Comparison of ENCODE assay signal across 24 cellular contexts in genomic region chr4:61489927-61490326, GRCh38.
DNase-seq lines count a peak whose midpoint lies in the region; ATAC-seq, FAIRE-seq and TF ChIP-seq lines count a peak whose summit lies in the region.
"Had no signal": no experiment of that assay in that cellular context is flagged by ENCODE, and none has a peak within 500 bp of the region (broad histone marks: within the 10 kb centered on the region; RNA-seq: fewer than 3 reads in every experiment).

No MANE protein-coding gene starts in this region.

- H3K9ac ChIP-seq in H1 (replicated peaks in 1 of 4; ENCODE audit: extremely low read depth in 1 of 4, low read depth in 3 of 4, low read length in 3 of 4) = no peak overlapping the region

- no peak overlapping the region for H3K18ac ChIP-seq in H1 (ENCODE audit: extremely low read depth, low read length)

- no peak for ATAC-seq in HG03460 (IDR thresholded peaks at IDR 0.05; ENCODE audit: unreplicated experiment)
- ATAC-seq in HG02642 (IDR thresholded peaks at IDR 0.05; ENCODE audit: poor library complexity, unreplicated experiment) = no peak
- no peak for ATAC-seq in HG02678 (IDR thresholded peaks at IDR 0.05; ENCODE audit: unreplicated experiment)
- ATAC-seq: GM12878, Panc1, T-cell had no signal

- H3K23me2 ChIP-seq in H1 (ENCODE audit: low read depth, low read length) = no peaks in the 10 kb centered on the region

- no peak overlapping the region for H3K4me3 ChIP-seq in H1 (ENCODE audit: extremely low read depth in 1 of 4, insufficient read depth in 2 of 4, low read depth in 3 of 4, low read length in 4 of 4)
- no peak overlapping the region for H3K4me3 ChIP-seq in kidney epithelial cell (ENCODE audit: low read depth, low read length)
- H3K4me3 ChIP-seq: GM12878 had no signal

- H3K4ac ChIP-seq in H1 (replicated peaks; ENCODE audit: insufficient read length, low read depth, low read length) = no peak overlapping the region

- DNase-seq in NCI-H2107 treated with DMSO at 0.1 percent for 48 hours (lab: John Stamatoyannopoulos, UW; ENCODE audit: unreplicated experiment) (peak; percentile 2), NCI-H2107 (lab: John Stamatoyannopoulos, UW) (no peak), NCI-H748 (lab: John Stamatoyannopoulos, UW; ENCODE audit: unreplicated experiment) (peak; percentile 9), H1 (ENCODE audit: low read depth in 1 of 2, low spot score in 2 of 2) (no peak), kidney epithelial cell (ENCODE audit: low read depth) (no peak)
- DNase-seq: CD8-positive, alpha-beta memory T cell; DMS153; H7; IMR-90; KG1; MM.1S; NCI-H1694 treated with DMSO at 0.1 percent for 48 hours; NCI-H446 treated with DMSO at 0.1 percent for 48 hours; NCI-H526; SHP77; T-cell had no signal

- no peak overlapping the region for H4K5ac ChIP-seq in H1 (ENCODE audit: insufficient read length, low read depth, low read length)

- no peak overlapping the region for H2BK5ac ChIP-seq in H1 (ENCODE audit: low read depth, low read length)

- no peaks in the 10 kb centered on the region for H4K20me1 ChIP-seq in H1 (replicated peaks in 1 of 2; ENCODE audit: control insufficient read depth in 1 of 2, insufficient read depth in 2 of 2, low read length in 2 of 2)

- no peaks in the 10 kb centered on the region for H3K36me3 ChIP-seq in H1 (ENCODE audit: control insufficient read depth in 2 of 4, insufficient read depth in 4 of 4, low read length in 3 of 4)
- H3K36me3 ChIP-seq in kidney epithelial cell (ENCODE audit: control insufficient read depth, insufficient read depth, low read length) = no peaks in the 10 kb centered on the region

- no peak for FAIRE-seq in H1 (lab: Jason Lieb, UNC)
- FAIRE-seq: GM12878 had no signal

- peak in 1 of 3 experiments; percentile 25; a peak in 1 of 4 replicates for TF ChIP-seq CTCF in H1 (IDR thresholded peaks at IDR 0.05; ENCODE audit: control extremely low read depth in 1 of 3, insufficient read depth in 1 of 3, low read depth in 1 of 3, low read length in 3 of 3)
- peak; percentile 9 for TF ChIP-seq CTCF in kidney epithelial cell (IDR thresholded peaks at IDR 0.05; ENCODE audit: insufficient read depth, low read length, poor library complexity, severe bottlenecking)

- no peaks in the 10 kb centered on the region for H3K79me2 ChIP-seq in H1 (ENCODE audit: control insufficient read depth in 1 of 2, insufficient read depth in 2 of 2, low read length in 2 of 2)

- H2AFZ ChIP-seq in H1 (ENCODE audit: low read length) = no peak overlapping the region

- no peak overlapping the region for H2AK5ac ChIP-seq in H1 (ENCODE audit: low read depth, low read length)

- H4K91ac ChIP-seq in H1 (replicated peaks; ENCODE audit: insufficient read length, low read length) = no peak overlapping the region

- H3K27me3 ChIP-seq in H1 (replicated peaks in 1 of 4; ENCODE audit: control insufficient read depth in 3 of 4, extremely low read depth in 1 of 4, insufficient read depth in 3 of 4, low read length in 3 of 4) = no peaks in the 10 kb centered on the region
- H3K27me3 ChIP-seq in kidney epithelial cell (ENCODE audit: control insufficient read depth, insufficient read depth, low read length) = no peaks in the 10 kb centered on the region

- no peak overlapping the region for H2BK120ac ChIP-seq in H1 (replicated peaks; ENCODE audit: low read depth, low read length)

- no peak overlapping the region for H3K56ac ChIP-seq in H1 (replicated peaks; ENCODE audit: insufficient read length, low read depth, low read length)

- POLR2A ChIA-PET in H1 (lab: Charles Lee; ENCODE audit: partially characterized antibody) = no interaction called here

- TF ChIP-seq POLR2A in H1 (IDR thresholded peaks at IDR 0.05; ENCODE audit: control extremely low read depth in 1 of 2, low read depth in 2 of 2, low read length in 2 of 2) = no peak

- H3K9me3 ChIP-seq in H1 (ENCODE audit: insufficient read depth in 2 of 2, low read depth in 1 of 2, low read length in 1 of 2) = no peaks in the 10 kb centered on the region

- no peak overlapping the region for H2BK12ac ChIP-seq in H1 (ENCODE audit: low read depth, low read length)

- H3K4me1 ChIP-seq in H1 (replicated peaks in 1 of 4; ENCODE audit: control insufficient read depth in 3 of 4, insufficient read depth in 4 of 4, low read length in 3 of 4) = peaks cover 0 to 13% (median 2%) of the 10 kb centered on the region in 4 experiments; a peak in 2 of 7 replicates

- TF ChIP-seq EP300 in H1 (IDR thresholded peaks at IDR 0.05; ENCODE audit: borderline replicate concordance in 1 of 2, low read depth in 2 of 2, low read length in 2 of 2) = no peak

- CTCF ChIA-PET in H1 (lab: Charles Lee; ENCODE audit: partially characterized antibody) = interaction anchor here (1.0 to 1.1 kb wide), 2 partner anchors 27 to 82 kb away, joined by 3 read pairs; no protein-coding TSS in a partner anchor

- no peak overlapping the region for H3K14ac ChIP-seq in H1 (ENCODE audit: insufficient read length)

- H2BK20ac ChIP-seq in H1 (ENCODE audit: low read length) = no peak overlapping the region

- H3K27ac ChIP-seq in H1 (ENCODE audit: low read depth, low read length) = no peak overlapping the region
- H3K27ac ChIP-seq: 22Rv1, C4-2B, RWPE1 had no signal

- H3K23ac ChIP-seq in H1 (ENCODE audit: insufficient read length) = no peak overlapping the region

- 50% methylated on average over 3 of the region's 3 CpGs; no CpG with 5 or more reads in 1 of the 2 experiments for WGBS in H1 (ENCODE audit: extremely low coverage in 1 of 2, insufficient coverage in 1 of 2, insufficient read length in 1 of 2, insufficient replicate concordance in 2 of 2, low coverage in 1 of 2, low lambda C conversion rate in 2 of 2, missing lambda C conversion rate in 1 of 2), 2 experiments

- no peak overlapping the region for H2BK15ac ChIP-seq in H1 (ENCODE audit: low read length)

- H4K8ac ChIP-seq in H1 (ENCODE audit: extremely low read depth, insufficient read depth, low read length) = no peak overlapping the region

- peak; percentile 52 to 54 for TF ChIP-seq RAD21 in H1 (IDR thresholded peaks at IDR 0.05 in 1 of 2, conservative IDR thresholded peaks at IDR 0.05 in 1 of 2; ENCODE audit: low read depth in 2 of 2, low read length in 2 of 2)

- H3K4me2 ChIP-seq in H1 (ENCODE audit: insufficient read depth in 1 of 2, low read depth in 2 of 2, low read length in 2 of 2) = no peak overlapping the region

- H3K79me1 ChIP-seq in H1 (ENCODE audit: low read depth, low read length) = no peaks in the 10 kb centered on the region

TF ChIP-seq in H1, 55 proteins besides CTCF, POLR2A, EP300 and RAD21:
- no peak for TF ChIP-seq TBP (IDR thresholded peaks at IDR 0.05; ENCODE audit: low read depth, low read length)
- no peak for TF ChIP-seq SP2 (IDR thresholded peaks at IDR 0.05; ENCODE audit: low read length)
- TF ChIP-seq SUZ12 (IDR thresholded peaks at IDR 0.05; ENCODE audit: low read length) = no peak
- no peak for TF ChIP-seq RFX5 (IDR thresholded peaks at IDR 0.05; ENCODE audit: borderline replicate concordance, low read depth, low read length)
- TF ChIP-seq USF2 (IDR thresholded peaks at IDR 0.05; ENCODE audit: low read length) = no peak
- no peak for TF ChIP-seq CBX8 (IDR thresholded peaks at IDR 0.05; ENCODE audit: borderline replicate concordance, low read depth, low read length)
- TF ChIP-seq YY1 (IDR thresholded peaks at IDR 0.05; ENCODE audit: low read depth, low read length) = no peak
- TF ChIP-seq BRCA1 (IDR thresholded peaks at IDR 0.05; ENCODE audit: low read depth, low read length) = no peak
- no peak for TF ChIP-seq E2F6 (IDR thresholded peaks at IDR 0.05)
- no peak for TF ChIP-seq HDAC2 (IDR thresholded peaks at IDR 0.05; ENCODE audit: borderline replicate concordance in 1 of 2, low read depth in 2 of 2, low read length in 2 of 2)
- no peak for TF ChIP-seq KDM1A (IDR thresholded peaks at IDR 0.05; ENCODE audit: borderline replicate concordance, low read length)

Comparison
In these comparisons a context has a peak if more than half of its experiments do, and no peak if none do; other contexts are left out.
1. DNase-seq: peak in NCI-H2107 treated with DMSO at 0.1 percent for 48 hours (single experiment) and NCI-H748 (single experiment); none in NCI-H2107 (single experiment), H1 (0 of 2) and kidney epithelial cell (single experiment).